1 cellular context compared by ENCODE assay signal in the genomic region with DNA sequence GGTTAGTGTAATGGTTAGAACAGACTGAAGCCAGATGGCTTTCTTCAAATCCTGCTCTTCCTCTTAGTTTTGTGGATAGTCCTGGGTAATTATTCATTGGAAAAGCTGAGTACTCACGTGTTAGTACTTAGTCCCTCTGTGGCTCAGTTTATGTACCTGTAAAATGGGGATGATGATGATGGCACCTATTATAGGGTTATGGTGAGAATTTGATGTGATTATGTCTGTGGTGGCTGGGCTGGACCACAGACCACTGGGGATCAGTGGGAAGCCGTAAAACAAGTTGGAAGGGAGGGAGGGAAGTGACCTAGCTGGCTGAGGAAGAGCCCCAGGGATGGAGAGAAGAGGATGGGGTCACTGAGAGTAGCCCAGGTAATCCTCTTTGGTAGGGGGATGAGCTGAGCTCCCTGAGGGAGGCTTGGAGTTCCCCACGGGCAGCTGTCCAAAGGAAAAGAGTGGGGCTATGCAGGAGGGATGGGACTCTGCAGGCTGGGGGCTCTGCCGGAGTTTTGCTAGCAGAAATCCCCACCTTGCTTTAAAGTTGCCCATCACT.
TF ChIP-seq lines count a peak whose summit lies in the region.

No MANE protein-coding gene starts in this region.

TF ChIP-seq in K562, 482 proteins besides CTCF, POLR2A, EP300 and RAD21:
- TF ChIP-seq BCOR (IDR thresholded peaks at IDR 0.05) = peak; percentile 94
- TF ChIP-seq ZNF561 (CRISPR knock-in tag; conservative IDR thresholded peaks at IDR 0.05) = no peak
- peak; percentile 54 to 68; a peak in 2 of 4 replicates for TF ChIP-seq KDM1A (IDR thresholded peaks at IDR 0.05)
- TF ChIP-seq ETV1 (tag; conservative IDR thresholded peaks at IDR 0.05; ENCODE audit: low read depth) = no peak
- peak; percentile 91 for TF ChIP-seq ADNP (tag; IDR thresholded peaks at IDR 0.05)
- 0 out of 2 replicates have a peak, but pooled peaks have one; percentile 41 for TF ChIP-seq SMARCA5 (IDR thresholded peaks at IDR 0.05)
- peak; percentile 58 for TF ChIP-seq RBM25 (IDR thresholded peaks at IDR 0.05; ENCODE audit: low read depth, low read length, severe bottlenecking)
- TF ChIP-seq KLF10 (CRISPR knock-in tag; IDR thresholded peaks at IDR 0.05) = no peak
- TF ChIP-seq ASH1L (IDR thresholded peaks at IDR 0.05; ENCODE audit: borderline replicate concordance, low read depth, partially characterized antibody) = no peak
- TF ChIP-seq, protein P1, sequence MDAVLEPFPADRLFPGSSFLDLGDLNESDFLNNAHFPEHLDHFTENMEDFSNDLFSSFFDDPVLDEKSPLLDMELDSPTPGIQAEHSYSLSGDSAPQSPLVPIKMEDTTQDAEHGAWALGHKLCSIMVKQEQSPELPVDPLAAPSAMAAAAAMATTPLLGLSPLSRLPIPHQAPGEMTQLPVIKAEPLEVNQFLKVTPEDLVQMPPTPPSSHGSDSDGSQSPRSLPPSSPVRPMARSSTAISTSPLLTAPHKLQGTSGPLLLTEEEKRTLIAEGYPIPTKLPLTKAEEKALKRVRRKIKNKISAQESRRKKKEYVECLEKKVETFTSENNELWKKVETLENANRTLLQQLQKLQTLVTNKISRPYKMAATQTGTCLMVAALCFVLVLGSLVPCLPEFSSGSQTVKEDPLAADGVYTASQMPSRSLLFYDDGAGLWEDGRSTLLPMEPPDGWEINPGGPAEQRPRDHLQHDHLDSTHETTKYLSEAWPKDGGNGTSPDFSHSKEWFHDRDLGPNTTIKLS (IDR thresholded peaks at IDR 0.05; ENCODE audit: borderline replicate concordance, low read depth) = no peak
- TF ChIP-seq HDAC2 (IDR thresholded peaks at IDR 0.05) = 0 out of 2 replicates have a peak, but pooled peaks have one; percentile 25
